In the genomic region with DNA sequence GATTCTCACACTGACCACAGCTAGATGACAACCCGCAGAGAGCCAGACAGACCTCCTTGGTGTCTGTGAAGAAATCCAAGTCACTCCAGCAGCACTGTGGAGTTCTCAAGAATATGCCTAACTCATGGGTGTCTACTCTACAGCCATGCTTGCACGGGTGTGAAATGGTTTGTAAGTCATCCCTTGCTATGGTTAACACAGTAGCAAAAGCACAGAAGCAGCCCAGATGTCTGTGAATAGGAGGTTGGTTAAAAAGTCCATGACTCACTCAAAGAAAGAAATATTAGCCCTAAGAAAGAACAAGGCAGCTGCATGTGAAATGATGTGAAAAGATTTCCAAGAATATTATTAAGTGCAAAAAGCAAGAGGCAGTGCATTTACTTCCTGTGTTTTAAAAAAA, we compare ENCODE assay signal across 12 cellular contexts. TPM values are rescaled to one million over a fixed set of nuclear protein-coding genes. Genes with fewer than 3 reads are reported as not detected.
A peak's percentile ranks its signal among the peaks of the same experiment; 100 is the strongest.
DNase-seq lines count a peak whose midpoint lies in the region; ATAC-seq and TF ChIP-seq lines count a peak whose summit lies in the region.
"Had no signal": no experiment of that assay in that cellular context is flagged by ENCODE, and none has a peak within 500 bp of the region (broad histone marks: within the 10 kb centered on the region; RNA-seq: fewer than 3 reads in every experiment).

No MANE protein-coding gene starts in this region.

- H3K36me3 ChIP-seq in mammary epithelial cell (ENCODE audit: insufficient read depth, low read length) (no peaks in the 10 kb centered on the region), neural progenitor cell (no peaks in the 10 kb centered on the region)

- no peak for TF ChIP-seq CTCF in mammary epithelial cell (conservative IDR thresholded peaks at IDR 0.05 in 1 of 2, IDR thresholded peaks at IDR 0.05 in 1 of 2; ENCODE audit: extremely low read depth in 1 of 2, insufficient read depth in 1 of 2, low read depth in 1 of 2, low read length in 2 of 2)
- TF ChIP-seq CTCF in MCF 10A (IDR thresholded peaks at IDR 0.05; ENCODE audit: unreplicated experiment): no peak
- TF ChIP-seq CTCF in fibroblast of mammary gland (conservative IDR thresholded peaks at IDR 0.05; ENCODE audit: control insufficient read depth, insufficient read depth, low read depth, low read length): no peak
- no peak for TF ChIP-seq CTCF in neural progenitor cell (IDR thresholded peaks at IDR 0.05)

- H3K27me3 ChIP-seq in mammary epithelial cell (ENCODE audit: insufficient read depth, low read length): no peaks in the 10 kb centered on the region
- no peaks in the 10 kb centered on the region for H3K27me3 ChIP-seq in neural progenitor cell

- no peaks in the 10 kb centered on the region for H4K20me1 ChIP-seq in mammary epithelial cell (ENCODE audit: insufficient read depth, low read length)
- H4K20me1 ChIP-seq in neural progenitor cell (ENCODE audit: low read depth): no peaks in the 10 kb centered on the region

- 51% methylated on average over 2 of the region's 2 CpGs for WGBS in mammary epithelial cell (ENCODE audit: low coverage, missing lambda C conversion rate)

- BruUV-seq in mammary epithelial cell (replicated peaks; lab: Mats Ljungman, UMichigan) (no TSS peak), MCF 10A (replicated peaks; lab: Mats Ljungman, UMichigan) (no TSS peak)

- H3F3A ChIP-seq in neural progenitor cell (ENCODE audit: low read depth): no peaks in the 10 kb centered on the region

- H3K4me3 ChIP-seq in mammary epithelial cell (replicated peaks in 1 of 3; ENCODE audit: insufficient read depth in 1 of 3, low read depth in 2 of 3, low read length in 3 of 3) (no peak overlapping the region), fibroblast of mammary gland (ENCODE audit: control insufficient read depth, low read depth, low read length) (no peak overlapping the region), neural progenitor cell (no peak overlapping the region)

- H3K27ac ChIP-seq in mammary epithelial cell (ENCODE audit: insufficient read depth, low read depth, low read length) (no peak overlapping the region), neural progenitor cell (no peak overlapping the region)
- H3K27ac ChIP-seq: VCaP had no signal

- intact Hi-C loops in mammary epithelial cell (cut with micrococcal nuclease): no loop called here
- intact Hi-C loops in MCF 10A (cut with micrococcal nuclease): no loop called here
- intact Hi-C loops in activated CD4-positive, alpha-beta memory T cell treated with anti-CD3 and anti-CD28 coated beads for 36 hours (cut with micrococcal nuclease): no loop called here

- dilution Hi-C loops in mammary epithelial cell (cut with HindIII; ENCODE audit: low sequenced_read_pairs): no loop called here

- H3K4me1 Mint-ChIP-seq in MCF 10A (ENCODE audit: insufficient read depth, unreplicated experiment) (peaks cover 5% of the 10 kb centered on the region), neural progenitor cell (no peaks in the 10 kb centered on the region)
- H3K4me1 Mint-ChIP-seq in activated CD4-positive, alpha-beta memory T cell treated with anti-CD3 and anti-CD28 coated beads for 36 hours (ENCODE audit: low read depth): no peaks in the 10 kb centered on the region

- H2AFZ ChIP-seq in mammary epithelial cell (ENCODE audit: low read depth, low read length) (no peak overlapping the region), neural progenitor cell (replicated peaks) (no peak overlapping the region)

- H3K4me3 Mint-ChIP-seq in MCF 10A (ENCODE audit: unreplicated experiment) (no peak overlapping the region), neural progenitor cell (no peak overlapping the region)
- H3K4me3 Mint-ChIP-seq in activated CD4-positive, alpha-beta memory T cell treated with anti-CD3 and anti-CD28 coated beads for 36 hours: no peak overlapping the region

- ATAC-seq in GM19324 (IDR thresholded peaks at IDR 0.05; ENCODE audit: low FRiP score, unreplicated experiment): no peak
- no peak for ATAC-seq in HG03280 (IDR thresholded peaks at IDR 0.05; ENCODE audit: unreplicated experiment)

- H3K9me3 Mint-ChIP-seq in MCF 10A (ENCODE audit: unreplicated experiment) (no peaks in the 10 kb centered on the region), neural progenitor cell (no peaks in the 10 kb centered on the region)
- no peaks in the 10 kb centered on the region for H3K9me3 Mint-ChIP-seq in activated CD4-positive, alpha-beta memory T cell treated with anti-CD3 and anti-CD28 coated beads for 36 hours

- in situ Hi-C loops in mammary epithelial cell (cut with MboI; ENCODE audit: low sequenced_read_pairs in 2 of 2): no loop called here

- POLR2A ChIA-PET in MCF 10A (lab: Yijun Ruan, JAX): no interaction called here
- POLR2A ChIA-PET in activated CD4-positive, alpha-beta memory T cell treated with anti-CD3 and anti-CD28 coated beads for 36 hours (lab: Charles Lee): no interaction called here

- CTCF ChIA-PET in mammary epithelial cell (lab: Charles Lee; ENCODE audit: low non-redundant PET): no interaction called here
- CTCF ChIA-PET in MCF 10A (lab: Yijun Ruan, JAX): interaction anchor here (1.5 kb wide), 1 partner anchor 78 kb away, joined by 14 read pairs; no protein-coding TSS in a partner anchor
- CTCF ChIA-PET in activated CD4-positive, alpha-beta memory T cell treated with anti-CD3 and anti-CD28 coated beads for 36 hours (lab: Charles Lee): interaction anchor here (1.1 to 1.3 kb wide), 2 partner anchors 8 to 74 kb away, joined by 3 read pairs; no protein-coding TSS in a partner anchor

- peak; percentile 35 for DNase-seq in mammary epithelial cell
- no peak for DNase-seq in MCF 10A (ENCODE audit: unreplicated experiment)
- DNase-seq in fibroblast of mammary gland (ENCODE audit: low read depth): peak; percentile 76
- peak; percentile 82 for DNase-seq in myocyte (ENCODE audit: low read depth)
- no peak for DNase-seq in activated CD4-positive, alpha-beta memory T cell treated with anti-CD3 and anti-CD28 coated beads for 36 hours
- no peak for DNase-seq in neural progenitor cell (ENCODE audit: low spot score)
- DNase-seq: NCI-H1436 treated with DMSO at 0.1 percent for 48 hours, NCI-H748 treated with DMSO at 0.1 percent for 48 hours, SHP77 had no signal

- no peaks in the 10 kb centered on the region for H3K27me3 Mint-ChIP-seq in MCF 10A (ENCODE audit: insufficient read depth, unreplicated experiment)
- H3K27me3 Mint-ChIP-seq in activated CD4-positive, alpha-beta memory T cell treated with anti-CD3 and anti-CD28 coated beads for 36 hours: no peaks in the 10 kb centered on the region
- peaks cover 2% of the 10 kb centered on the region for H3K27me3 Mint-ChIP-seq in neural progenitor cell (ENCODE audit: insufficient read depth, low read depth)

- H3K27ac Mint-ChIP-seq in MCF 10A (ENCODE audit: low read depth, unreplicated experiment) (no peak overlapping the region), neural progenitor cell (no peak overlapping the region)
- H3K27ac Mint-ChIP-seq in activated CD4-positive, alpha-beta memory T cell treated with anti-CD3 and anti-CD28 coated beads for 36 hours: no peak overlapping the region

- H3K4me1 ChIP-seq in mammary epithelial cell (ENCODE audit: insufficient read depth, low read length): peaks cover 9% of the 10 kb centered on the region
- H3K4me1 ChIP-seq in neural progenitor cell: no peaks in the 10 kb centered on the region

- no peaks in the 10 kb centered on the region for H3K36me3 Mint-ChIP-seq in MCF 10A (ENCODE audit: insufficient read depth, unreplicated experiment)
- H3K36me3 Mint-ChIP-seq in activated CD4-positive, alpha-beta memory T cell treated with anti-CD3 and anti-CD28 coated beads for 36 hours: no peaks in the 10 kb centered on the region
- H3K36me3 Mint-ChIP-seq in neural progenitor cell: no peaks in the 10 kb centered on the region

- H3K9me3 ChIP-seq in mammary epithelial cell (replicated peaks; ENCODE audit: insufficient read depth, low read length) (no peaks in the 10 kb centered on the region), neural progenitor cell (ENCODE audit: low read depth) (no peaks in the 10 kb centered on the region)

- no peak overlapping the region for H3K9ac ChIP-seq in mammary epithelial cell (ENCODE audit: insufficient read depth, low read length)
- no peak overlapping the region for H3K9ac ChIP-seq in neural progenitor cell

- H3K4me2 ChIP-seq in mammary epithelial cell (ENCODE audit: insufficient read depth, low read depth, low read length) (no peak overlapping the region), neural progenitor cell (no peak overlapping the region)

- H3K79me2 ChIP-seq in mammary epithelial cell (ENCODE audit: insufficient read depth, low read length): no peaks in the 10 kb centered on the region
- H3K79me2 ChIP-seq in neural progenitor cell (ENCODE audit: low read depth): no peaks in the 10 kb centered on the region

RNA-seq across cellular contexts. Expression of a gene that starts 12.1 kb away (rescaled TPM):
- total RNA-seq in mammary epithelial cell: 10 to 100 TPM; 15.7 to 21.7 TPM
- polyA plus RNA-seq in mammary epithelial cell: 8.1 TPM
- 86.4 TPM for polyA minus RNA-seq in mammary epithelial cell
- 25.4 and 28.2 TPM in 2 replicates for total RNA-seq in MCF 10A (2022)
- 29.2 and 35.9 TPM in 2 replicates for total RNA-seq in myocyte
- 12.4 TPM for polyA plus RNA-seq in myocyte (2012)
- total RNA-seq in activated CD4-positive, alpha-beta memory T cell treated with anti-CD3 and anti-CD28 coated beads for 36 hours: 10 to 100 TPM; 20.4 to 20.7 TPM
- 10.0 and 14.8 TPM in 2 replicates for total RNA-seq in neural progenitor cell (ENCODE audit: low replicate concordance)

Comparison
In these comparisons a context has a peak if more than half of its experiments do, and no peak if none do; other contexts are left out.
1. DNase-seq: peak in mammary epithelial cell (single experiment), fibroblast of mammary gland (single experiment) and myocyte (single experiment); none in MCF 10A (single experiment), activated CD4-positive, alpha-beta memory T cell treated with anti-CD3 and anti-CD28 coated beads for 36 hours (single experiment) and neural progenitor cell (single experiment).